ENCODE assay signal across 15 cellular contexts in genomic region chr18:24785019-24785418, GRCh38.
A peak's percentile ranks its signal among the peaks of the same experiment; 100 is the strongest.
DNase-seq lines count a peak whose midpoint lies in the region; ATAC-seq, FAIRE-seq and TF ChIP-seq lines count a peak whose summit lies in the region.
"Had no signal": no experiment of that assay in that cellular context is flagged by ENCODE, and none has a peak within 500 bp of the region (broad histone marks: within the 10 kb centered on the region; RNA-seq: fewer than 3 reads in every experiment).

No MANE protein-coding gene starts in this region.

- no peaks in the 10 kb centered on the region for H4K20me1 ChIP-seq in GM23248 (ENCODE audit: insufficient read depth)
- no peaks in the 10 kb centered on the region for H4K20me1 ChIP-seq in endothelial cell of umbilical vein (replicated peaks; ENCODE audit: control insufficient read depth, extremely low read depth, insufficient read depth, low read length)
- H4K20me1 ChIP-seq: BLaER1 had no signal

- H3K36me3 ChIP-seq in GM23248 (ENCODE audit: low read depth): no peaks in the 10 kb centered on the region
- H3K36me3 ChIP-seq in endothelial cell of umbilical vein (ENCODE audit: control insufficient read depth in 2 of 2, extremely low read depth in 1 of 2, insufficient read depth in 2 of 2, low read length in 2 of 2): no peaks in the 10 kb centered on the region
- H3K36me3 ChIP-seq: BLaER1 had no signal

- no peaks in the 10 kb centered on the region for H3K9me3 ChIP-seq in GM23248 (ENCODE audit: low read depth)
- H3K9me3 ChIP-seq in endothelial cell of umbilical vein (replicated peaks; ENCODE audit: control insufficient read depth, insufficient read depth, low read length): no peaks in the 10 kb centered on the region

- in situ Hi-C loops in GM23248 (cut with MboI): no loop called here

- H2AFZ ChIP-seq in GM23248 (no peak overlapping the region), endothelial cell of umbilical vein (ENCODE audit: low read depth, low read length) (no peak overlapping the region)

- FAIRE-seq in TTC549 (lab: Jason Lieb, UNC) (peak; percentile 37), endothelial cell of umbilical vein (lab: Jason Lieb, UNC) (peak; percentile 74)
- FAIRE-seq: A204.1, H1 had no signal

- H3K9me1 ChIP-seq in endothelial cell of umbilical vein (replicated peaks; ENCODE audit: control insufficient read depth, extremely low read depth, insufficient read depth, low read length): no peaks in the 10 kb centered on the region

- H3K27ac ChIP-seq in GM23248 (no peak overlapping the region), endothelial cell of umbilical vein (ENCODE audit: insufficient read depth, low read depth, low read length) (no peak overlapping the region), caudate nucleus (ENCODE audit: low read depth, low read length) (no peak overlapping the region)
- H3K27ac ChIP-seq: BLaER1 had no signal

- no peaks in the 10 kb centered on the region for H3K9me2 ChIP-seq in GM23248 (ENCODE audit: insufficient read depth)

- CTCF ChIA-PET in endothelial cell of umbilical vein (lab: Charles Lee): interaction anchor here (1.2 to 1.5 kb wide), 2 partner anchors 10 to 58 kb away, joined by 3 to 4 read pairs; no protein-coding TSS in a partner anchor

- H3K27me3 ChIP-seq in GM23248 (replicated peaks; ENCODE audit: insufficient read depth) (0 out of 2 replicates have a peak, but pooled peaks cover 3% of the 10 kb centered on the region), endothelial cell of umbilical vein (ENCODE audit: control insufficient read depth in 2 of 2, insufficient read depth in 2 of 2, low read length in 2 of 2) (no peaks in the 10 kb centered on the region)
- H3K27me3 ChIP-seq: BLaER1 had no signal

- peak; percentile 19 for DNase-seq in GM23248
- peak; percentile 17 for DNase-seq in endothelial cell of umbilical vein (ENCODE audit: low read depth, low spot score)
- DNase-seq in caudate nucleus (lab: John Stamatoyannopoulos, UW): no peak
- no peak for DNase-seq in NCI-H2029 treated with DMSO at 0.1 percent for 48 hours (lab: John Stamatoyannopoulos, UW)
- DNase-seq: ACHN; CD4-positive, alpha-beta memory T cell; DMS153; DMS79; GF-D8; H9 had no signal

- ATAC-seq in HG03039 (IDR thresholded peaks at IDR 0.05; ENCODE audit: unreplicated experiment): no peak

- H3K4me2 ChIP-seq in GM23248 (ENCODE audit: unreplicated experiment): no peak overlapping the region
- H3K4me2 ChIP-seq in endothelial cell of umbilical vein (ENCODE audit: insufficient read depth, low read length): peak overlapping the region; percentile 30
- H3K4me2 ChIP-seq: BLaER1 had no signal

- dilution Hi-C loops in endothelial cell of umbilical vein (cut with MboI; ENCODE audit: extremely low pct_ligation_motif_present, low sequenced_read_pairs): no loop called here

- whole genome bisulfite sequencing in GM23248 (ENCODE audit: low coverage in 1 of 2, low lambda C conversion rate in 2 of 2, missing lambda C conversion rate in 2 of 2), 2 experiments: 54 to 77% methylated on average over 3 of the region's 3 CpGs

- no peak for TF ChIP-seq POLR2A in endothelial cell of umbilical vein (IDR thresholded peaks at IDR 0.05; ENCODE audit: low read depth, low read length)

- H3K9ac ChIP-seq in GM23248 (no peak overlapping the region), endothelial cell of umbilical vein (replicated peaks; ENCODE audit: extremely low read depth, insufficient read depth, low read length) (no peak overlapping the region)
- H3K9ac ChIP-seq: BLaER1 had no signal

- POLR2A ChIA-PET in endothelial cell of umbilical vein (lab: Charles Lee): no interaction called here

- H3K4me1 ChIP-seq in GM23248 (ENCODE audit: insufficient read depth): no peaks in the 10 kb centered on the region
- H3K4me1 ChIP-seq in endothelial cell of umbilical vein (ENCODE audit: control insufficient read depth, extremely low read depth, insufficient read depth, low read length): peaks cover 10% of the 10 kb centered on the region
- H3K4me1 ChIP-seq: BLaER1 had no signal

- no TSS peak for BruUV-seq in endothelial cell of umbilical vein (replicated peaks; lab: Mats Ljungman, UMichigan)

- no peaks in the 10 kb centered on the region for H3K79me2 ChIP-seq in GM23248 (ENCODE audit: insufficient read depth)
- no peaks in the 10 kb centered on the region for H3K79me2 ChIP-seq in endothelial cell of umbilical vein (ENCODE audit: control insufficient read depth, insufficient read depth, low read length)

- no peak for TF ChIP-seq CTCF in endothelial cell of umbilical vein (IDR thresholded peaks at IDR 0.05; ENCODE audit: extremely low read depth in 1 of 2, insufficient read depth in 1 of 2, low read depth in 1 of 2, low read length in 2 of 2)

- H3K4me3 ChIP-seq in GM23248: no peak overlapping the region
- no peak overlapping the region for H3K4me3 ChIP-seq in endothelial cell of umbilical vein (replicated peaks in 1 of 3; ENCODE audit: insufficient read depth in 1 of 3, low read depth in 1 of 3, low read length in 3 of 3)
- H3K4me3 ChIP-seq: BLaER1 had no signal

- intact Hi-C loops in endothelial cell of umbilical vein (cut with micrococcal nuclease): loop anchor here (10.0 kb wide), 1 partner anchor 60 kb away; no protein-coding TSS in a partner anchor

- no peaks in the 10 kb centered on the region for H3F3A ChIP-seq in GM23248 (ENCODE audit: insufficient read depth)

TF ChIP-seq in endothelial cell of umbilical vein, 7 proteins besides CTCF, POLR2A, EP300 and RAD21:
- TF ChIP-seq EZH2 (IDR thresholded peaks at IDR 0.05; ENCODE audit: borderline replicate concordance, low read depth, low read length, severe bottlenecking) (no peak), POLR2AphosphoS5 (IDR thresholded peaks at IDR 0.05; ENCODE audit: insufficient read depth, low read depth, low read length) (peak; percentile 45), JUN (IDR thresholded peaks at IDR 0.05; ENCODE audit: borderline replicate concordance, insufficient read depth, insufficient read length, low read depth) (no peak), FOS (IDR thresholded peaks at IDR 0.05; ENCODE audit: borderline replicate concordance, insufficient read depth, low read length) (peak; percentile 29)

Comparison
In these comparisons a context has a peak if more than half of its experiments do, and no peak if none do; other contexts are left out.
1. DNase-seq: peak in GM23248 (single experiment) and endothelial cell of umbilical vein (single experiment); none in caudate nucleus (0 of 61) and NCI-H2029 treated with DMSO at 0.1 percent for 48 hours (single experiment).